In the genomic region with DNA sequence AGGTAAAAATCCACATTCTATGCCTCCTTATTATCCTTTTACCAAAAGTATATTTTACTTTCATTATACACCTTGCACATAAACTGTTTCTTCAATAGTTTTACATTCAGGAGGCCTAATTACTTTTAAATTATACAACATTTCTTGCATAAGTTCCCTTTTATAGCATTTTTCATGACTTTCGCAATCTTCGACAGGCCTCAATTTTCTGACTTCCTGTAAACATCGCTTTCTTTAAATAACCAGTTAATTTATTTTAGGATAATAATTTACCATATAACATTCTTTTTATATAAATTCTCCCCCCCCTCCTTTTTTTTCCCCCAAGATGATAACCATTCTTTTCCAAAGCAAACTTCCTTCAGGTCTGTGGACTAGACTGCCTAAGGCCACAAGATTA, we compare ENCODE assay signal across 16 cellular contexts.
"Had no signal": no experiment of that assay in that cellular context is flagged by ENCODE, and none has a peak within 500 bp of the region (broad histone marks: within the 10 kb centered on the region; RNA-seq: fewer than 3 reads in every experiment).

No MANE protein-coding gene starts in this region.

- DNase-seq: activated CD4-positive, alpha-beta memory T cell treated with anti-CD3 and anti-CD28 coated beads, Interleukin-2, amount 10 ng/mL, durations not matched to agents 7 days and 5 days; activated CD4-positive, alpha-beta T cell treated with anti-CD3 and anti-CD28 coated beads for 1 hour; activated CD8-positive, alpha-beta memory T cell treated with anti-CD3 and anti-CD28 coated beads, Interleukin-2, amount 50 U/mL, for 4 hours; activated gamma-delta T cell treated with Interleukin-2 at 50 U/mL for 16 hours; activated naive CD8-positive, alpha-beta T cell treated with anti-CD3 and anti-CD28 coated beads for 36 hours; activated T-cell treated with anti-CD3 and anti-CD28 coated beads, Interleukin-2, amount 50 U/mL, for 72 hours; anterior cingulate cortex; dorsolateral prefrontal cortex; foreskin fibroblast; left colon; naive B cell; retina; stimulated activated CD4-positive, alpha-beta T cell treated with anti-CD3 and anti-CD28 coated beads, Interleukin-4, amount 100 ng/mL, for 4 hours; thyroid gland had no signal

- H3K27ac ChIP-seq: dorsolateral prefrontal cortex, thyroid gland, vagina had no signal

- H3K9me3 ChIP-seq: thyroid gland, vagina had no signal

- H3K4me3 ChIP-seq: dorsolateral prefrontal cortex, thyroid gland, vagina had no signal

- H3K4me1 ChIP-seq: thyroid gland, vagina had no signal

- ATAC-seq: activated T-cell treated with anti-CD3 and anti-CD28 coated beads, Interleukin-2, amount 50 U/mL, for 72 hours; esophagus mucosa; left colon had no signal

- H3K36me3 ChIP-seq: thyroid gland, vagina had no signal

- H3K27me3 ChIP-seq: dorsolateral prefrontal cortex, thyroid gland, vagina had no signal
